Comparison of ENCODE assay signal across 18 cellular contexts in the genomic region with DNA sequence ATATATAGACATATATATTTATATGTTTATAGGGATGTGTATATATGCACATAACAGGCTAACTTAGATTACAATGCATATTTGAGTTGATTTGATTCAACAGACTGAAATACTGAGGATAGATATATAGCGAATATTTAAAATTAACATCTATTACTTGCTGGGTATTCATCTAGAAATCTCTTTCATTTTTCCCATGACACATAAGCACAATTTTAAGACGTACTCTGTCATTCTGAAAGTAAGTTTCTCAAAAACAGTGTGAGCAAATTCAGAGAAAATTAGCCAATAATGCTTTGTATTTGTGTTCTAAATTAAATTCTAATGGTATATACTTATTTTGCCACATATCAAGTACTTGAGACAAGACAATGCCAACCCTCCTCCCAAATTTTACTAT.
"Had no signal": no experiment of that assay in that cellular context is flagged by ENCODE, and none has a peak within 500 bp of the region (broad histone marks: within the 10 kb centered on the region; RNA-seq: fewer than 3 reads in every experiment).

No MANE protein-coding gene starts in this region.

- H3K27me3 ChIP-seq: ascending aorta, breast epithelium, esophagus squamous epithelium, stomach, testis, upper lobe of left lung had no signal

- H3K27ac ChIP-seq: ascending aorta, breast epithelium, esophagus squamous epithelium, parathyroid adenoma, stomach, testis, upper lobe of left lung had no signal

- ATAC-seq: left ventricle myocardium superior; naive thymus-derived CD8-positive, alpha-beta T cell had no signal

- H3K4me1 ChIP-seq: ascending aorta, breast epithelium, esophagus squamous epithelium, parathyroid adenoma, stomach, testis, upper lobe of left lung had no signal

- DNase-seq: activated CD4-positive, CD25-positive, alpha-beta regulatory T cell treated with anti-CD3 and anti-CD28 coated beads, Interleukin-2, amount 50 U/mL, for 72 hours; activated naive CD4-positive, alpha-beta T cell treated with Interleukin-2 at 50 U/mL for 16 hours; activated T-cell treated with anti-CD3 and anti-CD28 coated beads for 4 hours; cerebellar nuclear complex; effector CD8-positive, alpha-beta T cell; esophagus squamous epithelium; glutamatergic neuron; kidney glomerular epithelial cell; left ventricle myocardium superior; mesenchymal stem cell; naive thymus-derived CD8-positive, alpha-beta T cell; stimulated activated CD4-positive, alpha-beta T cell treated with anti-CD3 and anti-CD28 coated beads, Interleukin-1b, Interleukin-23, amount 100 ng/mL, for 48 hours; stomach; testis; upper lobe of left lung had no signal
